In genomic region chr1:225762444-225762843, GRCh38 we compare ENCODE assay signal across 12 cellular contexts. TPM values are rescaled to one million over a fixed set of nuclear protein-coding genes. Genes with fewer than 3 reads are reported as not detected.
DNase-seq lines count a peak whose midpoint lies in the region; ATAC-seq and TF ChIP-seq lines count a peak whose summit lies in the region.
"Had no signal": no experiment of that assay in that cellular context is flagged by ENCODE, and none has a peak within 500 bp of the region (broad histone marks: within the 10 kb centered on the region; RNA-seq: fewer than 3 reads in every experiment).

No MANE protein-coding gene starts in this region.

- no peak overlapping the region for H3K27ac Mint-ChIP-seq in Calu3 (ENCODE audit: unreplicated experiment)

- H3K27me3 ChIP-seq in SK-N-SH (ENCODE audit: insufficient read depth), result no peaks in the 10 kb centered on the region
- H3K27me3 ChIP-seq in rectal smooth muscle tissue (ENCODE audit: control insufficient read depth, insufficient read depth, low read length), result no peaks in the 10 kb centered on the region

- POLR2A ChIA-PET in SK-N-SH (lab: Yijun Ruan, JAX), result interaction anchor here (0.6 to 1.2 kb wide), 2 partner anchors 15 to 748 kb away, joined by 3 to 5 read pairs; partner anchors contain the start of gene SRP9

- H3K9me3 Mint-ChIP-seq in Calu3 (ENCODE audit: low read depth, unreplicated experiment), result no peaks in the 10 kb centered on the region
- H3K9me3 Mint-ChIP-seq: CD8-positive, alpha-beta memory T cell had no signal

- CTCF ChIA-PET in SK-N-SH (lab: Yijun Ruan, JAX), result interaction anchor here (0.9 to 18.9 kb wide), 5 partner anchors 10 to 282 kb away, joined by 5 to 473 read pairs (median 12); partner anchors contain the start of gene SRP9
- CTCF ChIA-PET in Calu3 (lab: Charles Lee), result interaction anchor here (0.6 to 1.7 kb wide), 3 partner anchors 10 to 37 kb away, joined by 4 to 18 read pairs (median 10); no protein-coding TSS in a partner anchor

- H3K79me2 ChIP-seq in SK-N-SH (ENCODE audit: insufficient read depth), result no peaks in the 10 kb centered on the region

- H3K27me3 Mint-ChIP-seq in Calu3 (ENCODE audit: unreplicated experiment), result no peaks in the 10 kb centered on the region

- H2AFZ ChIP-seq in SK-N-SH (ENCODE audit: low read depth), result peak overlapping the region; percentile 47; the same call in 1 of the 2 replicates

- H3K9me3 ChIP-seq in SK-N-SH, result no peaks in the 10 kb centered on the region

- TF ChIP-seq CTCF in SK-N-SH (IDR thresholded peaks at IDR 0.05) (no peak), Calu3 (IDR thresholded peaks at IDR 0.05; ENCODE audit: unreplicated experiment) (no peak)

- H4K20me1 ChIP-seq in SK-N-SH (ENCODE audit: insufficient read depth), result no peaks in the 10 kb centered on the region

- no peaks in the 10 kb centered on the region for H3K36me3 Mint-ChIP-seq in Calu3 (ENCODE audit: insufficient read depth, unreplicated experiment)
- H3K36me3 Mint-ChIP-seq: CD8-positive, alpha-beta memory T cell had no signal

- H3K4me1 Mint-ChIP-seq in Calu3 (ENCODE audit: low read depth, unreplicated experiment), result peaks cover 11% of the 10 kb centered on the region
- H3K4me1 Mint-ChIP-seq: CD8-positive, alpha-beta memory T cell had no signal

- H3F3A ChIP-seq in SK-N-SH (replicated peaks; ENCODE audit: insufficient read depth), result peaks cover 41% of the 10 kb centered on the region

- H3K27ac ChIP-seq in SK-N-SH (ENCODE audit: low read depth in 2 of 2, low read length in 1 of 2) (peak overlapping the region; percentile 78 to 93), rectal smooth muscle tissue (ENCODE audit: low read depth, low read length) (peak overlapping the region; percentile 63)

- peak; percentile 27 for ATAC-seq in left ventricle myocardium superior
- no peak for ATAC-seq in HG02870 (IDR thresholded peaks at IDR 0.05; ENCODE audit: unreplicated experiment)

- H3K4me1 ChIP-seq in SK-N-SH (ENCODE audit: control insufficient read depth in 1 of 2, insufficient read depth in 2 of 2, low read depth in 1 of 2, low read length in 1 of 2) (peaks cover 33 to 34% of the 10 kb centered on the region in 2 experiments), rectal smooth muscle tissue (ENCODE audit: control insufficient read depth, insufficient read depth, low read length) (peaks cover 32% of the 10 kb centered on the region)

- no peaks in the 10 kb centered on the region for H3K36me3 ChIP-seq in SK-N-SH (replicated peaks in 1 of 2; ENCODE audit: control insufficient read depth in 1 of 2, insufficient read depth in 2 of 2, low read length in 1 of 2)
- no peaks in the 10 kb centered on the region for H3K36me3 ChIP-seq in rectal smooth muscle tissue (ENCODE audit: control insufficient read depth, insufficient read depth, low read length)

- intact Hi-C loops in left ventricle myocardium superior (cut with micrococcal nuclease) (loop anchor here (10.0 kb wide), 1 partner anchor 68 kb away; no protein-coding TSS in a partner anchor), Calu3 (cut with micrococcal nuclease; ENCODE audit: unreplicated experiment) (no loop called here)

- no peak overlapping the region for H3K4me3 Mint-ChIP-seq in Calu3 (ENCODE audit: low read depth, unreplicated experiment)
- H3K4me3 Mint-ChIP-seq: CD8-positive, alpha-beta memory T cell had no signal

- no TSS peak for BruUV-seq in Calu3 (replicated peaks; lab: Mats Ljungman, UMichigan)

- peak overlapping the region; percentile 9; the same call in 1 of the 2 replicates for H3K4me2 ChIP-seq in SK-N-SH

- H3K9ac ChIP-seq in SK-N-SH (peak overlapping the region; percentile 9; the same call in 1 of the 2 replicates), rectal smooth muscle tissue (ENCODE audit: low read length) (no peak overlapping the region)

- H3K9me2 ChIP-seq in SK-N-SH, result no peaks in the 10 kb centered on the region

- H3K4me3 ChIP-seq in SK-N-SH (ENCODE audit: low read depth in 2 of 2, low read length in 1 of 2) (no peak overlapping the region), rectal smooth muscle tissue (ENCODE audit: low read length) (no peak overlapping the region)

- WGBS in SK-N-SH (ENCODE audit: low lambda C conversion rate), result 34% methylated on average over 5 of the region's 5 CpGs

- TF ChIP-seq RAD21 in SK-N-SH (IDR thresholded peaks at IDR 0.05; ENCODE audit: low read length), result no peak

- DNase-seq in Daoy (ENCODE audit: low read depth) (peak; percentile 89), SK-N-SH (no peak), left ventricle myocardium superior (no peak), OCI-M1 (lab: John Stamatoyannopoulos, UW) (no peak), Calu3 (no peak), hippocampal formation (lab: John Stamatoyannopoulos, UW) (no peak)
- DNase-seq: caudate nucleus; CD8-positive, alpha-beta memory T cell; foreskin melanocyte; HCEC 1CT had no signal

- TF ChIP-seq EP300 in SK-N-SH (IDR thresholded peaks at IDR 0.05; ENCODE audit: borderline replicate concordance in 1 of 2, low read depth in 1 of 2, low read length in 1 of 2), result no peak

TF ChIP-seq in SK-N-SH, 30 proteins besides CTCF, POLR2A, EP300 and RAD21:
- TF ChIP-seq TCF12 (IDR thresholded peaks at IDR 0.05) (peak; percentile 61; the same call in 1 of the 2 replicates), JUND (IDR thresholded peaks at IDR 0.05) (no peak)

RNA-seq across cellular contexts. Expression of gene SRP9, which starts 15.2 kb away (rescaled TPM):
- total RNA-seq in Daoy (2014; rRNA removed; shearing (Covaris generic)), result 363 and 488 TPM in 2 replicates
- polyA plus RNA-seq in SK-N-SH (2012; rRNA removed), result 156 and 292 TPM in 2 replicates
- polyA plus RNA-seq in SK-N-SH (2012; cell fraction: cytosol; rRNA removed), result 324 and 359 TPM in 2 replicates
- polyA plus RNA-seq in SK-N-SH (2012; cell fraction: nucleus; rRNA removed), result 60.3 and 116 TPM in 2 replicates
- total RNA-seq in left ventricle myocardium superior, result 211 TPM
- 264 and 312 TPM in 2 replicates for total RNA-seq in Calu3 (2022)

RNA-seq across cellular contexts. Expression of gene EPHX1, which starts 47.5 kb away (rescaled TPM):
- total RNA-seq in Daoy (2014; rRNA removed; shearing (Covaris generic)), result 4.6 and 8.8 TPM in 2 replicates
- 22.6 and 45.7 TPM in 2 replicates for polyA plus RNA-seq in SK-N-SH (2012; rRNA removed)
- polyA plus RNA-seq in SK-N-SH (2012; cell fraction: cytosol; rRNA removed), result 28.3 and 33.1 TPM in 2 replicates
- polyA plus RNA-seq in SK-N-SH (2012; cell fraction: nucleus; rRNA removed), result 36.0 and 37.1 TPM in 2 replicates
- total RNA-seq in left ventricle myocardium superior, result 76.8 TPM
- 32.5 and 46.6 TPM in 2 replicates for total RNA-seq in Calu3 (2022)
